In the genomic region with DNA sequence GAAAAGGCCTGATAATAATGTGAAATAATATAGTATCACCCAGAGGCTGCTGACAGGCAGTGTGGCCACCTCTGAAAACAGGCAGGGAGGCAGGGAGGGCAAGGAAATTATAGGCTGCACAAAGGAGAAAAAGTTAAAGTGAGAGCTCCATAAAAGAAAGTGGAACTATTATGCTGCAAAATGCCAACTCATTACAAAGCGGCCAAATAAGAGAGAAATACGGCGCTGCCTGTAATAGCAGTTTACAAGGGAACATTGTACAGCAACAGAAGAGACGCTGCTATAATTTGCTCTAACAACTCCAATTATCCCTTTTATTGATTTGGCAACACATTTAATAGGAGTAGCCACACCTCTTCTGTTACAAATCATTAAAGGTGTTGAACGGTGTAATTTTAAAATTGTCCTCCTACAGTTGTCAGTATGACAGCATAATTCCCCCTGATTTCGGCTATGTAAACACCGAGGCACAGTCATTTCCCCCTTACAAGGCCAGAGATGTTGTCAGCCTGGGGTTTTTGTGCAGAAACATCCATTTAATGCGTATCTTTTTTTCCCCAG, we compare ENCODE assay signal across 1 cellular context.
TF ChIP-seq lines count a peak whose summit lies in the region.

No MANE protein-coding gene starts in this region.

TF ChIP-seq in SK-N-SH, 30 proteins besides CTCF, POLR2A, EP300 and RAD21 (continued from another document):
- TF ChIP-seq, protein P1, sequence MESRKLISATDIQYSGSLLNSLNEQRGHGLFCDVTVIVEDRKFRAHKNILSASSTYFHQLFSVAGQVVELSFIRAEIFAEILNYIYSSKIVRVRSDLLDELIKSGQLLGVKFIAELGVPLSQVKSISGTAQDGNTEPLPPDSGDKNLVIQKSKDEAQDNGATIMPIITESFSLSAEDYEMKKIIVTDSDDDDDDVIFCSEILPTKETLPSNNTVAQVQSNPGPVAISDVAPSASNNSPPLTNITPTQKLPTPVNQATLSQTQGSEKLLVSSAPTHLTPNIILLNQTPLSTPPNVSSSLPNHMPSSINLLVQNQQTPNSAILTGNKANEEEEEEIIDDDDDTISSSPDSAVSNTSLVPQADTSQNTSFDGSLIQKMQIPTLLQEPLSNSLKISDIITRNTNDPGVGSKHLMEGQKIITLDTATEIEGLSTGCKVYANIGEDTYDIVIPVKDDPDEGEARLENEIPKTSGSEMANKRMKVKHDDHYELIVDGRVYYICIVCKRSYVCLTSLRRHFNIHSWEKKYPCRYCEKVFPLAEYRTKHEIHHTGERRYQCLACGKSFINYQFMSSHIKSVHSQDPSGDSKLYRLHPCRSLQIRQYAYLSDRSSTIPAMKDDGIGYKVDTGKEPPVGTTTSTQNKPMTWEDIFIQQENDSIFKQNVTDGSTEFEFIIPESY (IDR thresholded peaks at IDR 0.05; ENCODE audit: borderline replicate concordance, low read depth): no peak
- TF ChIP-seq, protein P2, sequence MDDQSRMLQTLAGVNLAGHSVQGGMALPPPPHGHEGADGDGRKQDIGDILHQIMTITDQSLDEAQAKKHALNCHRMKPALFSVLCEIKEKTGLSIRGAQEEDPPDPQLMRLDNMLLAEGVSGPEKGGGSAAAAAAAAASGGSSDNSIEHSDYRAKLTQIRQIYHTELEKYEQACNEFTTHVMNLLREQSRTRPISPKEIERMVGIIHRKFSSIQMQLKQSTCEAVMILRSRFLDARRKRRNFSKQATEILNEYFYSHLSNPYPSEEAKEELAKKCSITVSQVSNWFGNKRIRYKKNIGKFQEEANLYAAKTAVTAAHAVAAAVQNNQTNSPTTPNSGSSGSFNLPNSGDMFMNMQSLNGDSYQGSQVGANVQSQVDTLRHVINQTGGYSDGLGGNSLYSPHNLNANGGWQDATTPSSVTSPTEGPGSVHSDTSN (IDR thresholded peaks at IDR 0.05): no peak
- no peak for TF ChIP-seq GABPA (IDR thresholded peaks at IDR 0.05; ENCODE audit: low read depth)
- no peak for TF ChIP-seq GATA2 (CRISPR knock-in tag; IDR thresholded peaks at IDR 0.05)
- no peak for TF ChIP-seq RXRA (IDR thresholded peaks at IDR 0.05; ENCODE audit: borderline replicate concordance, low read depth)
- TF ChIP-seq TCF12 (IDR thresholded peaks at IDR 0.05): no peak
- no peak for TF ChIP-seq JUND (IDR thresholded peaks at IDR 0.05)
- no peak for TF ChIP-seq EZH2phosphoT487 (IDR thresholded peaks at IDR 0.05; ENCODE audit: borderline replicate concordance, low read depth)
- no peak for TF ChIP-seq ELF1 (IDR thresholded peaks at IDR 0.05)
TF ChIP-seq in SK-N-SH: peak in this region for 0.
